1 cellular context compared by ENCODE assay signal in the genomic region with DNA sequence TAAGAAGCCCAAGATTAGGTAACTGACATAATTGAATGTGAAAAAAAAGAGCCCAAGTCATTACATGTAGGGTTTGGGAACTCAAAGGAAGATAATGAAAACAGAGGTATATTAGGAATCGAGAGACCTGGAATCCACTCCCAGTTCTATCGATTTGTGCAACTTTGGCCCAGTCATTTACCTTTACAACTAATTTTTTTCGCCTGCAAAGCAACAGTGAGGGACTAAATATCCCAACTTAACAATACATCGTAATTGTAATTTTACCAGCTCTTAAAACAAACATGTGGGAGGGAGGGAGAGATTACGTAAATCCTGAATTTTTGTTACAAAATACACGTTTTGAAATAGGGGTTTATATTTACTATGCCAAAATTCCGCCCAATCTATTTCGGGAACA.
TF ChIP-seq lines count a peak whose summit lies in the region.

No MANE protein-coding gene starts in this region.

TF ChIP-seq in WTC11, 78 proteins besides CTCF, POLR2A, EP300 and RAD21 (continued from another document):
- TF ChIP-seq, protein P1, sequence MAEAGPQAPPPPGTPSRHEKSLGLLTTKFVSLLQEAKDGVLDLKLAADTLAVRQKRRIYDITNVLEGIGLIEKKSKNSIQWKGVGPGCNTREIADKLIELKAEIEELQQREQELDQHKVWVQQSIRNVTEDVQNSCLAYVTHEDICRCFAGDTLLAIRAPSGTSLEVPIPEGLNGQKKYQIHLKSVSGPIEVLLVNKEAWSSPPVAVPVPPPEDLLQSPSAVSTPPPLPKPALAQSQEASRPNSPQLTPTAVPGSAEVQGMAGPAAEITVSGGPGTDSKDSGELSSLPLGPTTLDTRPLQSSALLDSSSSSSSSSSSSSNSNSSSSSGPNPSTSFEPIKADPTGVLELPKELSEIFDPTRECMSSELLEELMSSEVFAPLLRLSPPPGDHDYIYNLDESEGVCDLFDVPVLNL (CRISPR knock-in tag; IDR thresholded peaks at IDR 0.05; ENCODE audit: borderline replicate concordance, low read depth), result no peak
- TF ChIP-seq NR2C2 (CRISPR knock-in tag; IDR thresholded peaks at IDR 0.05) (no peak), TEAD1 (CRISPR knock-in tag; IDR thresholded peaks at IDR 0.05) (no peak), ZNF219 (CRISPR knock-in tag; IDR thresholded peaks at IDR 0.05; ENCODE audit: borderline replicate concordance) (no peak), RORB (CRISPR knock-in tag; IDR thresholded peaks at IDR 0.05) (no peak), IRF2 (CRISPR knock-in tag; IDR thresholded peaks at IDR 0.05; ENCODE audit: borderline replicate concordance, low read depth) (no peak)
- TF ChIP-seq, protein P2, sequence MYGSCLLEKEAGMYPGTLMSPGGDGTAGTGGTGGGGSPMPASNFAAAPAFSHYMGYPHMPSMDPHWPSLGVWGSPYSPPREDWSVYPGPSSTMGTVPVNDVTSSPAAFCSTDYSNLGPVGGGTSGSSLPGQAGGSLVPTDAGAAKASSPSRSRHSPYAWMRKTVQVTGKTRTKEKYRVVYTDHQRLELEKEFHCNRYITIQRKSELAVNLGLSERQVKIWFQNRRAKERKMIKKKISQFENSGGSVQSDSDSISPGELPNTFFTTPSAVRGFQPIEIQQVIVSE (CRISPR knock-in tag; IDR thresholded peaks at IDR 0.05; ENCODE audit: borderline replicate concordance), result no peak
